In the genomic region with DNA sequence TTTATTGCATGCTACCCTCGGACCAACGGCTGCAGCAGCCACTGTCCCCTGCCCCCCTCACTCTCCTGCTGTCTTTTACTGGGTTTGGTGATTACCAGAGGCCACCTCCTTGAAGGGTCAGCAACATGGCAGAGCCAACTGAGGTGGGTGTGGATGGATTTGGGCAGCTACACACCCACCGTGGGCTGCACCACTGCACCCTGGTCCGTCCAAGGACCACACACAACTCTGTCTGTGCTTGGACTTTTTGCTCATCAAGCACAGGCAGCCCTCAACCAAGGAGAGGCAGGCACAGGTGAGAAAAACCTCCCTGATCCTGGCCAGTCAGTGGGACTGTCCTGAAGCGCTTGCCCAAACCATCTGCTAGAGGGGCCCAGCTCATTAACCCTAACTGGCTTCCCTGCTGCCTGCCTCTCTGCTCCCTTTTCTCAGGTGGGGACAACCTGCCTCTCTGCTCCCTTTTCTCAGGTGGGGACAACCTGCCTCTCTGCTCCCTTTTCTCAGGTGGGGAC, we compare ENCODE assay signal across 17 cellular contexts.
DNase-seq lines count a peak whose midpoint lies in the region; FAIRE-seq and TF ChIP-seq lines count a peak whose summit lies in the region.
"Had no signal": no experiment of that assay in that cellular context is flagged by ENCODE, and none has a peak within 500 bp of the region (broad histone marks: within the 10 kb centered on the region; RNA-seq: fewer than 3 reads in every experiment).

No MANE protein-coding gene starts in this region.

- no peak overlapping the region for H4K91ac ChIP-seq in H1 (replicated peaks; ENCODE audit: insufficient read length, low read length)

- intact Hi-C loops in PC-9 (cut with micrococcal nuclease; ENCODE audit: unreplicated experiment), result no loop called here

- no peak overlapping the region for H2BK5ac ChIP-seq in H1 (ENCODE audit: low read depth, low read length)

- no peak overlapping the region for H3K56ac ChIP-seq in H1 (replicated peaks; ENCODE audit: insufficient read length, low read depth, low read length)

- H3K23ac ChIP-seq in H1 (ENCODE audit: insufficient read length), result no peak overlapping the region

- H2BK20ac ChIP-seq in H1 (ENCODE audit: low read length), result no peak overlapping the region

- no peaks in the 10 kb centered on the region for H3K36me3 ChIP-seq in H1 (ENCODE audit: control insufficient read depth in 2 of 4, insufficient read depth in 4 of 4, low read length in 3 of 4)
- H3K36me3 ChIP-seq in PC-9 (ENCODE audit: low read depth), result no peaks in the 10 kb centered on the region

- H3K4me3 Mint-ChIP-seq in osteocyte (ENCODE audit: unreplicated experiment) (no peak overlapping the region), type B pancreatic cell (no peak overlapping the region)
- H3K4me3 Mint-ChIP-seq: CD4-positive, alpha-beta memory T cell had no signal

- H3K9me3 Mint-ChIP-seq in osteocyte (ENCODE audit: unreplicated experiment) (peaks cover 6% of the 10 kb centered on the region), type B pancreatic cell (peaks cover 10% of the 10 kb centered on the region)

- H3K27ac ChIP-seq in H1 (ENCODE audit: low read depth, low read length), result no peak overlapping the region
- no peak overlapping the region for H3K27ac ChIP-seq in PC-9

- no peak overlapping the region for H2BK12ac ChIP-seq in H1 (ENCODE audit: low read depth, low read length)

- H3K9me3 ChIP-seq in H1 (ENCODE audit: insufficient read depth in 2 of 2, low read depth in 1 of 2, low read length in 1 of 2), result no peaks in the 10 kb centered on the region
- no peaks in the 10 kb centered on the region for H3K9me3 ChIP-seq in PC-9 (ENCODE audit: insufficient read depth, low read depth)

- no peak overlapping the region for H2BK120ac ChIP-seq in H1 (replicated peaks; ENCODE audit: low read depth, low read length)

- no peak for TF ChIP-seq CTCF in H1 (IDR thresholded peaks at IDR 0.05; ENCODE audit: control extremely low read depth in 1 of 3, insufficient read depth in 1 of 3, low read depth in 1 of 3, low read length in 3 of 3)
- TF ChIP-seq CTCF in osteocyte (IDR thresholded peaks at IDR 0.05), result no peak
- no peak for TF ChIP-seq CTCF in type B pancreatic cell (conservative IDR thresholded peaks at IDR 0.05)
- no peak for TF ChIP-seq CTCF in PC-9 (conservative IDR thresholded peaks at IDR 0.05)

- no peaks in the 10 kb centered on the region for H3K79me1 ChIP-seq in H1 (ENCODE audit: low read depth, low read length)

- POLR2A ChIA-PET in H1 (lab: Charles Lee; ENCODE audit: partially characterized antibody), result no interaction called here
- POLR2A ChIA-PET in PC-9 (lab: Charles Lee; ENCODE audit: unreplicated experiment), result no interaction called here

- H3K4me2 ChIP-seq in H1 (ENCODE audit: insufficient read depth in 1 of 2, low read depth in 2 of 2, low read length in 2 of 2), result no peak overlapping the region
- H3K4me2 ChIP-seq in PC-9, result no peak overlapping the region

- H3K18ac ChIP-seq in H1 (ENCODE audit: extremely low read depth, low read length), result no peak overlapping the region

- CTCF ChIA-PET in H1 (lab: Charles Lee; ENCODE audit: partially characterized antibody), result interaction anchor here (0.6 to 0.7 kb wide), 2 partner anchors 1048 to 1549 kb away, joined by 4 read pairs; no protein-coding TSS in a partner anchor
- CTCF ChIA-PET in PC-9 (lab: Charles Lee), result no interaction called here

- no peaks in the 10 kb centered on the region for H3F3A ChIP-seq in PC-9 (ENCODE audit: insufficient read depth, low read depth)

- H3K4me1 Mint-ChIP-seq in osteocyte (ENCODE audit: unreplicated experiment) (no peaks in the 10 kb centered on the region), type B pancreatic cell (ENCODE audit: unreplicated experiment) (no peaks in the 10 kb centered on the region)

- H3K14ac ChIP-seq in H1 (ENCODE audit: insufficient read length), result no peak overlapping the region

- H3K4ac ChIP-seq in H1 (replicated peaks; ENCODE audit: insufficient read length, low read depth, low read length), result no peak overlapping the region

- H4K20me1 ChIP-seq in H1 (replicated peaks in 1 of 2; ENCODE audit: control insufficient read depth in 1 of 2, insufficient read depth in 2 of 2, low read length in 2 of 2) (no peaks in the 10 kb centered on the region), PC-9 (ENCODE audit: insufficient read depth) (no peaks in the 10 kb centered on the region)

- TF ChIP-seq RAD21 in H1 (IDR thresholded peaks at IDR 0.05 in 1 of 2, conservative IDR thresholded peaks at IDR 0.05 in 1 of 2; ENCODE audit: low read depth in 2 of 2, low read length in 2 of 2), result no peak

- H4K5ac ChIP-seq in H1 (ENCODE audit: insufficient read length, low read depth, low read length), result no peak overlapping the region

- no TSS peak for BruUV-seq in PC-9 (replicated peaks; lab: Mats Ljungman, UMichigan)

- no peak overlapping the region for H3K9ac ChIP-seq in H1 (replicated peaks in 1 of 4; ENCODE audit: extremely low read depth in 1 of 4, low read depth in 3 of 4, low read length in 3 of 4)

- WGBS in H1 (ENCODE audit: extremely low coverage in 1 of 2, insufficient coverage in 1 of 2, insufficient read length in 1 of 2, insufficient replicate concordance in 2 of 2, low coverage in 1 of 2, low lambda C conversion rate in 2 of 2, missing lambda C conversion rate in 1 of 2), 2 experiments, result 97% methylated on average over 4 of the region's 5 CpGs; no CpG with 5 or more reads in 1 of the 2 experiments

- H3K79me2 ChIP-seq in H1 (ENCODE audit: control insufficient read depth in 1 of 2, insufficient read depth in 2 of 2, low read length in 2 of 2), result no peaks in the 10 kb centered on the region
- no peaks in the 10 kb centered on the region for H3K79me2 ChIP-seq in PC-9 (ENCODE audit: low read depth)

- DNase-seq in H1 (ENCODE audit: low read depth in 1 of 2, low spot score in 2 of 2) (no peak), mesenteric fat pad (ENCODE audit: low spot score) (peak; percentile 67), osteocyte (ENCODE audit: extremely low spot score, unreplicated experiment) (peak; percentile 51), type B pancreatic cell (ENCODE audit: extremely low spot score, unreplicated experiment) (peak; percentile 52), PC-9 (no peak), DMS153 treated with DMSO at 0.1 percent for 48 hours (lab: John Stamatoyannopoulos, UW; ENCODE audit: unreplicated experiment) (no peak), HuH-7 (ENCODE audit: low spot score) (no peak)
- DNase-seq: C1 segment of cervical spinal cord; Calu3; CD4-positive, alpha-beta memory T cell; COR-L47; DND-41; GOT3; H7; HCEC 1CT had no signal

- peak overlapping the region; percentile 73; the same call in 1 of the 2 replicates for H4K8ac ChIP-seq in H1 (ENCODE audit: extremely low read depth, insufficient read depth, low read length)

- H3K9me2 ChIP-seq in PC-9 (ENCODE audit: insufficient read depth), result no peaks in the 10 kb centered on the region

- H3K23me2 ChIP-seq in H1 (ENCODE audit: low read depth, low read length), result no peaks in the 10 kb centered on the region

- H2AK5ac ChIP-seq in H1 (ENCODE audit: low read depth, low read length), result no peak overlapping the region

- no peak for FAIRE-seq in H1 (lab: Jason Lieb, UNC)
- FAIRE-seq: G401.6, GM12892 had no signal

- H3K27me3 Mint-ChIP-seq in osteocyte (ENCODE audit: unreplicated experiment) (peaks cover 2% of the 10 kb centered on the region), type B pancreatic cell (peaks cover 16% of the 10 kb centered on the region)
- H3K27me3 Mint-ChIP-seq: CD4-positive, alpha-beta memory T cell had no signal

- H2BK15ac ChIP-seq in H1 (ENCODE audit: low read length), result no peak overlapping the region

- H3K27ac Mint-ChIP-seq in osteocyte (ENCODE audit: unreplicated experiment) (no peak overlapping the region), type B pancreatic cell (no peak overlapping the region)

- H3K27me3 ChIP-seq in H1 (replicated peaks in 1 of 4; ENCODE audit: control insufficient read depth in 3 of 4, extremely low read depth in 1 of 4, insufficient read depth in 3 of 4, low read length in 3 of 4) (no peaks in the 10 kb centered on the region), PC-9 (ENCODE audit: insufficient read depth, low read depth) (no peaks in the 10 kb centered on the region)

- no peak for TF ChIP-seq EP300 in H1 (IDR thresholded peaks at IDR 0.05; ENCODE audit: borderline replicate concordance in 1 of 2, low read depth in 2 of 2, low read length in 2 of 2)

- H3K4me1 ChIP-seq in H1 (replicated peaks in 1 of 4; ENCODE audit: control insufficient read depth in 3 of 4, insufficient read depth in 4 of 4, low read length in 3 of 4) (no peaks in the 10 kb centered on the region), PC-9 (replicated peaks; ENCODE audit: insufficient read depth) (no peaks in the 10 kb centered on the region)

- H3K36me3 Mint-ChIP-seq in osteocyte (ENCODE audit: unreplicated experiment) (no peaks in the 10 kb centered on the region), type B pancreatic cell (no peaks in the 10 kb centered on the region)
- H3K36me3 Mint-ChIP-seq: CD4-positive, alpha-beta memory T cell had no signal

- no peak for TF ChIP-seq POLR2A in H1 (IDR thresholded peaks at IDR 0.05; ENCODE audit: control extremely low read depth in 1 of 2, low read depth in 2 of 2, low read length in 2 of 2)

- H3K4me3 ChIP-seq in H1 (ENCODE audit: extremely low read depth in 1 of 4, insufficient read depth in 2 of 4, low read depth in 3 of 4, low read length in 4 of 4) (no peak overlapping the region), PC-9 (no peak overlapping the region)

- no peak overlapping the region for H2AFZ ChIP-seq in H1 (ENCODE audit: low read length)
- no peak overlapping the region for H2AFZ ChIP-seq in PC-9

Comparison
In these comparisons a context has a peak if more than half of its experiments do, and no peak if none do; other contexts are left out.
1. DNase-seq: peak in mesenteric fat pad (single experiment), osteocyte (single experiment) and type B pancreatic cell (single experiment); none in H1 (0 of 2), PC-9 (0 of 2), DMS153 treated with DMSO at 0.1 percent for 48 hours (single experiment) and HuH-7 (single experiment).